16 cellular contexts compared by ENCODE assay signal in the genomic region with DNA sequence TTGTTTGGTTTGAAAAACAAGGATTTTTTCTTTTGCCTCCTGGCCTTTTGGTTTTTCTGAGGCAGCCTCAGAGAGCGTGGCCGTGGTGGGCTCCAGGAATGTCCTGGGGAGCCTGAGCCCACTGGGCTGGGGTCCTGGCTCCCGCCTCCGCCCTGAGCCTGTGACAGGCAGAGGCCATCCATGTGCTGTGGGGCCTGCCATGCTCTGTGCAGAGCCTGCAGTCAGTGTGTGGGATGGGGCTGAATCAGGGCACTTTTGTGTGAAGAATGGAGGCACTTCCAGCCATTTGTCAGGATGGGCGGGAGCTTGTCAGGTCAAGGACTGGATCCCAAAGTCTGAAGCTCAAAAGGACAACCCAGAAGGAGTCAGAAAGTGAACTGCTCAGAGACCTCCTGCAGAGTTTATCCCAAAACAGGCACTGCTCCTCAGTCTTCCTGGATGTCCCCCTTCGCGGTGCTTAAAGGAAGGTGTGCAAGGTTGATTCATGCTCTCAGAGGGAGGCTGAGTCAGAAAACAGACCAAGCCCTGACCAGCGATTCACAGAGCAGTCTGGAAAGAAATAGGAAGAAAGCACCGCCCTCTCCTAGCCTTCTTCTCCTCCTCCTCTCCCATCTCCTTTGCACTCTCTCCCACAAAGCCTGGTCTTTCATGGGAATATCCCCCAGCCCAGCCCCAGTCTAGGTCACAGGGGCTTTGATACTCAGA. TPM values are rescaled to one million over a fixed set of nuclear protein-coding genes. Genes with fewer than 3 reads are reported as not detected.
DNase-seq lines count a peak whose midpoint lies in the region; ATAC-seq and TF ChIP-seq lines count a peak whose summit lies in the region.
"Had no signal": no experiment of that assay in that cellular context is flagged by ENCODE, and none has a peak within 500 bp of the region (broad histone marks: within the 10 kb centered on the region; RNA-seq: fewer than 3 reads in every experiment).

No MANE protein-coding gene starts in this region.

- peak overlapping the region in 3 of 5 experiments; percentile 38 to 87 (median 64) for H3K27ac Mint-ChIP-seq in brain

- H3K4me1 Mint-ChIP-seq in brain: peaks cover 88% of the 10 kb centered on the region

- no peaks in the 10 kb centered on the region for H3K27me3 ChIP-seq in layer of hippocampus (ENCODE audit: control insufficient read depth, insufficient read depth, low read length)
- H3K27me3 ChIP-seq: brain microvascular endothelial cell, SJCRH30 had no signal

- peak overlapping the region; percentile 96 for H3K27ac ChIP-seq in layer of hippocampus (ENCODE audit: low read depth, low read length)
- H3K27ac ChIP-seq: brain microvascular endothelial cell, SJCRH30 had no signal

- no peak overlapping the region for H3K4me3 Mint-ChIP-seq in brain

- peak; percentile 77 for DNase-seq in HT1080 (ENCODE audit: low read depth)
- DNase-seq in superior temporal gyrus (ENCODE audit: extremely low spot score): peak; percentile 47
- DNase-seq in foreskin fibroblast: no peak
- DNase-seq: activated effector memory CD4-positive, alpha-beta T cell treated with anti-CD3 and anti-CD28 coated beads, Interleukin-2, amount 50 U/mL, for 16 hours; brain microvascular endothelial cell; effector memory CD4-positive, alpha-beta T cell; foreskin melanocyte; midbrain; NCI-H1092 treated with DMSO at 0.1 percent for 48 hours; SJCRH30; small intestine; stimulated activated naive CD8-positive, alpha-beta T cell treated with anti-CD3 and anti-CD28 coated beads, Interleukin-15, Interleukin-2, amounts not matched to agents 100 U/mL and 50 U/mL, for 24 hours had no signal

- H3K4me3 ChIP-seq in foreskin fibroblast (ENCODE audit: low read depth in 1 of 2, low read length in 2 of 2): no peak overlapping the region
- H3K4me3 ChIP-seq: SJCRH30 had no signal

- no peak for TF ChIP-seq CTCF in brain (conservative IDR thresholded peaks at IDR 0.05)
- no peak for TF ChIP-seq CTCF in foreskin fibroblast (IDR thresholded peaks at IDR 0.05; ENCODE audit: low read depth, low read length)

- peaks cover 23% of the 10 kb centered on the region for H3K36me3 Mint-ChIP-seq in brain

- H3K27me3 Mint-ChIP-seq in brain: no peaks in the 10 kb centered on the region

- ATAC-seq in GM19463 (IDR thresholded peaks at IDR 0.05; ENCODE audit: unreplicated experiment): no peak
- no peak for ATAC-seq in HG03095 (IDR thresholded peaks at IDR 0.05; ENCODE audit: unreplicated experiment)
- ATAC-seq: stimulated activated naive CD8-positive, alpha-beta T cell treated with anti-CD3 and anti-CD28 coated beads, Interleukin-15, Interleukin-2, amounts not matched to agents 100 U/mL and 50 U/mL, for 24 hours had no signal

- no peaks in the 10 kb centered on the region for H3K9me3 Mint-ChIP-seq in brain

RNA-seq across cellular contexts. Expression of gene MVB12B, which starts 53.2 kb away (rescaled TPM):
- total RNA-seq in HT1080 (2014; rRNA removed; shearing (Covaris generic)): 5.1 and 6.2 TPM in 2 replicates
- 7.4 and 7.6 TPM in 2 replicates for polyA plus RNA-seq in HT1080 (2015; cell fraction: cytosol; rRNA removed)
- 5.8 and 6.3 TPM in 2 replicates for polyA plus RNA-seq in HT1080 (2015; cell fraction: nucleus; rRNA removed)
- 42.1 TPM for polyA plus RNA-seq in brain (ENCODE audit: insufficient read depth, low read depth, low replicate concordance)

Comparison
In these comparisons a context has a peak if more than half of its experiments do, and no peak if none do; other contexts are left out.
1. DNase-seq: peak in HT1080 (single experiment) and superior temporal gyrus (single experiment); none in foreskin fibroblast (0 of 2).